Comparison of ENCODE assay signal across 2 cellular contexts in genomic region chr19:50763521-50763920, GRCh38. TPM values are rescaled to one million over a fixed set of nuclear protein-coding genes. Genes with fewer than 3 reads are reported as not detected.
"Had no signal": no experiment of that assay in that cellular context is flagged by ENCODE, and none has a peak within 500 bp of the region (broad histone marks: within the 10 kb centered on the region; RNA-seq: fewer than 3 reads in every experiment).

No MANE protein-coding gene starts in this region.

RNA-seq across cellular contexts. Expression of gene GPR32, which starts 6.7 kb away (rescaled TPM):
- total RNA-seq: G401, GM12878 had no signal
- polyA plus RNA-seq: GM12878 had no signal

RNA-seq across cellular contexts. Expression of gene ACP4, which starts 26.7 kb away (rescaled TPM):
- total RNA-seq: G401, GM12878 had no signal
- polyA plus RNA-seq: GM12878 had no signal

RNA-seq across cellular contexts. Expression of gene CLEC11A, which starts 40.4 kb away (rescaled TPM):
- total RNA-seq: GM12878 had no signal
- polyA plus RNA-seq: GM12878 had no signal

RNA-seq across cellular contexts. Expression of gene SHANK1, which starts 43.9 kb away (rescaled TPM):
- total RNA-seq: GM12878 had no signal
- polyA plus RNA-seq: GM12878 had no signal
